Comparison of ENCODE assay signal across 3 cellular contexts in genomic region chr20:23047738-23048214, GRCh38.
TF ChIP-seq lines count a peak whose summit lies in the region.

No MANE protein-coding gene starts in this region.

TF ChIP-seq in liver, 16 proteins besides CTCF, POLR2A, EP300 and RAD21:
- no peak for TF ChIP-seq TAF1 (conservative IDR thresholded peaks at IDR 0.05)
- TF ChIP-seq HNF4G (IDR thresholded peaks at IDR 0.05), result no peak
- no peak for TF ChIP-seq FOXA1 (IDR thresholded peaks at IDR 0.05)

TF ChIP-seq in HepG2, 621 proteins besides CTCF, POLR2A, EP300 and RAD21:
- TF ChIP-seq KMT2A (CRISPR knock-in tag; IDR thresholded peaks at IDR 0.05), result no peak
- TF ChIP-seq ZNF784 (CRISPR knock-in tag; IDR thresholded peaks at IDR 0.05; ENCODE audit: borderline replicate concordance), result no peak
- no peak for TF ChIP-seq BCL3 (CRISPR knock-in tag; IDR thresholded peaks at IDR 0.05)
- TF ChIP-seq HOXA5 (CRISPR knock-in tag; IDR thresholded peaks at IDR 0.05), result no peak
- TF ChIP-seq ZNF383 (CRISPR knock-in tag; IDR thresholded peaks at IDR 0.05; ENCODE audit: borderline replicate concordance), result no peak
- TF ChIP-seq FIP1L1 (IDR thresholded peaks at IDR 0.05; ENCODE audit: borderline replicate concordance, insufficient read depth, low read depth, low read length), result no peak
- TF ChIP-seq SMAD1 (CRISPR knock-in tag; IDR thresholded peaks at IDR 0.05; ENCODE audit: borderline replicate concordance, low read depth), result no peak
- TF ChIP-seq ZBTB38 (CRISPR knock-in tag; IDR thresholded peaks at IDR 0.05), result no peak
- TF ChIP-seq ZNF431 (CRISPR knock-in tag; IDR thresholded peaks at IDR 0.05; ENCODE audit: borderline replicate concordance, low read depth), result no peak
- TF ChIP-seq NFKB2 (CRISPR knock-in tag; IDR thresholded peaks at IDR 0.05; ENCODE audit: borderline replicate concordance), result no peak
- TF ChIP-seq MED8 (CRISPR knock-in tag; IDR thresholded peaks at IDR 0.05; ENCODE audit: insufficient replicate concordance), result no peak
- no peak for TF ChIP-seq ARID3A (IDR thresholded peaks at IDR 0.05; ENCODE audit: low read depth, low read length)
- no peak for TF ChIP-seq PHB2 (IDR thresholded peaks at IDR 0.05; ENCODE audit: partially characterized antibody)
- no peak for TF ChIP-seq GFI1 (CRISPR knock-in tag; IDR thresholded peaks at IDR 0.05; ENCODE audit: borderline replicate concordance)
- no peak for TF ChIP-seq POLR2AphosphoS5 (IDR thresholded peaks at IDR 0.05; ENCODE audit: low read depth, low read length)
- TF ChIP-seq MTERF4 (CRISPR knock-in tag; IDR thresholded peaks at IDR 0.05), result no peak
- no peak for TF ChIP-seq ZNF224 (CRISPR knock-in tag; IDR thresholded peaks at IDR 0.05)
TF ChIP-seq in HepG2: peak in this region for 0.

TF ChIP-seq in endothelial cell of umbilical vein, 7 proteins besides CTCF, POLR2A, EP300 and RAD21:
- TF ChIP-seq MYC (IDR thresholded peaks at IDR 0.05; ENCODE audit: low read depth, low read length) (no peak), POLR2AphosphoS5 (IDR thresholded peaks at IDR 0.05; ENCODE audit: insufficient read depth, low read depth, low read length) (no peak), EZH2 (IDR thresholded peaks at IDR 0.05; ENCODE audit: borderline replicate concordance, low read depth, low read length, severe bottlenecking) (peak; percentile 43), FOS (IDR thresholded peaks at IDR 0.05; ENCODE audit: borderline replicate concordance, insufficient read depth, low read length) (no peak), MAX (IDR thresholded peaks at IDR 0.05; ENCODE audit: insufficient read depth, insufficient read length) (no peak), GATA2 (IDR thresholded peaks at IDR 0.05; ENCODE audit: insufficient read depth, insufficient read length, low read depth, low read length) (no peak)
TF ChIP-seq in endothelial cell of umbilical vein: peak in this region for 1.
